ENCODE assay signal across 8 cellular contexts in genomic region chr10:92238586-92239098, GRCh38. TPM values are rescaled to one million over a fixed set of nuclear protein-coding genes. Genes with fewer than 3 reads are reported as not detected.
DNase-seq lines count a peak whose midpoint lies in the region; ATAC-seq, FAIRE-seq and TF ChIP-seq lines count a peak whose summit lies in the region.

No MANE protein-coding gene starts in this region.

- H3K27ac ChIP-seq in A549 = no peak overlapping the region
- peak overlapping the region; percentile 24 for H3K27ac ChIP-seq in hepatocyte
- peak overlapping the region; percentile 88 to 94 (median 89) for H3K27ac ChIP-seq in sigmoid colon

- H3K27me3 ChIP-seq in hepatocyte = no peaks in the 10 kb centered on the region
- no peaks in the 10 kb centered on the region for H3K27me3 ChIP-seq in sigmoid colon

- H4K20me1 ChIP-seq in hepatocyte (ENCODE audit: insufficient read depth, poor library complexity, severe bottlenecking) = no peaks in the 10 kb centered on the region

- no peak for ATAC-seq in A549
- no peak for ATAC-seq in GM18858 (IDR thresholded peaks at IDR 0.05; ENCODE audit: unreplicated experiment)

- H3K4me3 ChIP-seq in A549 (no peak overlapping the region), HFF-Myc (replicated peaks; ENCODE audit: low read depth, low read length) (0 out of 2 replicates have a peak overlapping the region, but pooled peaks have one; percentile 61), hepatocyte (peak overlapping the region; percentile 68), sigmoid colon (peak overlapping the region; percentile 72 to 82 (median 77))

- TF ChIP-seq RAD21 in A549 (conservative IDR thresholded peaks at IDR 0.05 in 1 of 2, IDR thresholded peaks at IDR 0.05 in 1 of 2) = no peak

- H3K36me3 ChIP-seq in hepatocyte (replicated peaks; ENCODE audit: insufficient read depth, low read depth) (no peaks in the 10 kb centered on the region), sigmoid colon (peaks cover 0 to 11% (median 0%) of the 10 kb centered on the region in 4 donors)

- WGBS in A549 (ENCODE audit: missing lambda C conversion rate) = 72% methylated on average over 8 of the region's 8 CpGs
- WGBS in hepatocyte (ENCODE audit: low lambda C conversion rate, missing lambda C conversion rate) = 57% methylated on average over 8 of the region's 8 CpGs
- 18 to 74% methylated on average over 8 of the region's 8 CpGs for WGBS in sigmoid colon, 2 donors

- POLR2A ChIA-PET in A549 (lab: Yijun Ruan, JAX) = no interaction called here

- no peak for TF ChIP-seq CTCF in A549 (IDR thresholded peaks at IDR 0.05)
- no peak for TF ChIP-seq CTCF in HFF-Myc (IDR thresholded peaks at IDR 0.05; ENCODE audit: low read depth, low read length, missing control alignments)
- TF ChIP-seq CTCF in hepatocyte (IDR thresholded peaks at IDR 0.05; ENCODE audit: poor library complexity) = no peak
- TF ChIP-seq CTCF in sigmoid colon (IDR thresholded peaks at IDR 0.05) = no peak

- peak overlapping the region; percentile 21 for H2AFZ ChIP-seq in hepatocyte

- no peak for FAIRE-seq in A549 (lab: Jason Lieb, UNC)

- TF ChIP-seq EP300 in A549 (IDR thresholded peaks at IDR 0.05) (no peak), sigmoid colon (IDR thresholded peaks at IDR 0.05) (no peak)

- H3K79me2 ChIP-seq in hepatocyte = peaks cover 42% of the 10 kb centered on the region

- H3K9me3 ChIP-seq in A549 = no peaks in the 10 kb centered on the region
- H3K9me3 ChIP-seq in hepatocyte (ENCODE audit: low read depth) = no peaks in the 10 kb centered on the region
- H3K9me3 ChIP-seq in sigmoid colon = no peaks in the 10 kb centered on the region

- peak in 1 of 2 experiments; percentile 9 for DNase-seq in A549 (ENCODE audit: low read depth in 1 of 2, low spot score in 1 of 2)
- no peak for DNase-seq in HFF-Myc (ENCODE audit: extremely low read depth, low read depth)
- peak; percentile 89 for DNase-seq in amniotic epithelial cell (ENCODE audit: low read depth)
- peak; percentile 63 for DNase-seq in hepatocyte (ENCODE audit: low spot score)
- DNase-seq in sigmoid colon = peak; percentile 82
- no peak for DNase-seq in foreskin melanocyte
- DNase-seq in stimulated activated CD4-positive, alpha-beta T cell treated with anti-CD3 and anti-CD28 coated beads, Interleukin-1b, Interleukin-23, amount 100 ng/mL, for 48 hours = no peak

- H3K4me2 ChIP-seq in A549 (peak overlapping the region; percentile 82), hepatocyte (peak overlapping the region; percentile 83)

- H3K4me1 ChIP-seq in A549 = peaks cover 21% of the 10 kb centered on the region
- peaks cover 9% of the 10 kb centered on the region for H3K4me1 ChIP-seq in hepatocyte (ENCODE audit: insufficient read depth)
- H3K4me1 ChIP-seq in sigmoid colon = peaks cover 0 to 52% (median 36%) of the 10 kb centered on the region in 4 donors

- intact Hi-C loops in sigmoid colon (cut with DNase I) = no loop called here

- H3K9me2 ChIP-seq in hepatocyte (replicated peaks; ENCODE audit: insufficient read depth) = no peaks in the 10 kb centered on the region

- CTCF ChIA-PET in A549 (lab: Yijun Ruan, JAX) = interaction anchor here (0.6 to 1.4 kb wide), 4 partner anchors 16 to 151 kb away, joined by 3 to 4 read pairs (median 4); no protein-coding TSS in a partner anchor

- TF ChIP-seq POLR2A in A549 (IDR thresholded peaks at IDR 0.05; ENCODE audit: low read length) (no peak), sigmoid colon (IDR thresholded peaks at IDR 0.05) (peak in 1 of 2 donors; percentile 20)

TF ChIP-seq in A549, 52 proteins besides CTCF, POLR2A, EP300 and RAD21:
- TF ChIP-seq CEBPB (IDR thresholded peaks at IDR 0.05) (peak; percentile 31 to 75; a peak in 3 of 4 replicates), SMC3 (IDR thresholded peaks at IDR 0.05) (no peak)
- TF ChIP-seq, protein P1, sequence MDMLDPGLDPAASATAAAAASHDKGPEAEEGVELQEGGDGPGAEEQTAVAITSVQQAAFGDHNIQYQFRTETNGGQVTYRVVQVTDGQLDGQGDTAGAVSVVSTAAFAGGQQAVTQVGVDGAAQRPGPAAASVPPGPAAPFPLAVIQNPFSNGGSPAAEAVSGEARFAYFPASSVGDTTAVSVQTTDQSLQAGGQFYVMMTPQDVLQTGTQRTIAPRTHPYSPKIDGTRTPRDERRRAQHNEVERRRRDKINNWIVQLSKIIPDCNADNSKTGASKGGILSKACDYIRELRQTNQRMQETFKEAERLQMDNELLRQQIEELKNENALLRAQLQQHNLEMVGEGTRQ (IDR thresholded peaks at IDR 0.05) = no peak

RNA-seq across cellular contexts. Expression of gene CPEB3, which starts 52.2 kb away (rescaled TPM):
- polyA plus RNA-seq in A549 (2011; rRNA removed) (0.37 and 0.49 TPM in 2 replicates), A549 (2017; fragmentation: RNase III; extraction: RNeasy Plus Mini Kit Qiagen cat#74134 plus additional on column Dnase treatment) (0.24 to 0.41 TPM (median 0.32 TPM) in 3 replicates), hepatocyte (3.8 and 4.0 TPM in 2 replicates), sigmoid colon (1 to 10 TPM; 1.6 to 2.3 (median 1.8) TPM)
- polyA plus RNA-seq in A549 (2012; cell fraction: cytosol; rRNA removed) = 0.13 and 0.26 TPM in 2 replicates
- 0.31 TPM in 2 replicates for polyA plus RNA-seq in A549 (2012; cell fraction: nucleus; rRNA removed)
- 0.50 and 0.78 TPM in 2 replicates for polyA minus RNA-seq in A549 (2011; rRNA and poly(A)+ RNA removed)
- total RNA-seq in hepatocyte (4.1 and 4.9 TPM in 2 replicates), sigmoid colon (1 to 10 TPM; 6.6 to 7.7 (median 7.3) TPM)

RNA-seq across cellular contexts. Expression of gene MARCHF5, which starts 52.3 kb away (rescaled TPM):
- 37.3 and 39.2 TPM in 2 replicates for polyA plus RNA-seq in A549 (2011; rRNA removed)
- 14.1 and 14.5 TPM in 2 replicates for polyA plus RNA-seq in A549 (2012; cell fraction: cytosol; rRNA removed)
- polyA plus RNA-seq in A549 (2012; cell fraction: nucleus; rRNA removed) = 5.1 and 7.3 TPM in 2 replicates
- polyA plus RNA-seq in A549 (2017; fragmentation: RNase III; extraction: RNeasy Plus Mini Kit Qiagen cat#74134 plus additional on column Dnase treatment) = 21.6 to 27.8 TPM (median 24.7 TPM) in 3 replicates
- 10.6 and 10.9 TPM in 2 replicates for polyA minus RNA-seq in A549 (2011; rRNA and poly(A)+ RNA removed)
- total RNA-seq in hepatocyte = 35.8 and 36.4 TPM in 2 replicates
- 62.2 and 62.5 TPM in 2 replicates for polyA plus RNA-seq in hepatocyte
- total RNA-seq in sigmoid colon = 10 to 100 TPM in 3 of 4 donors, 1 to 10 TPM in 1; 9.5 to 23.5 (median 16.7) TPM
- 10 to 100 TPM; 15.0 to 30.5 (median 19.0) TPM for polyA plus RNA-seq in sigmoid colon

Comparison
In these comparisons a context has a peak if more than half of its experiments do, and no peak if none do; other contexts are left out.
1. DNase-seq: peak in amniotic epithelial cell (single experiment), hepatocyte (single experiment) and sigmoid colon (single experiment); none in HFF-Myc (single experiment), foreskin melanocyte (single experiment) and stimulated activated CD4-positive, alpha-beta T cell treated with anti-CD3 and anti-CD28 coated beads, Interleukin-1b, Interleukin-23, amount 100 ng/mL, for 48 hours (single experiment).
2. H3K27ac ChIP-seq: peak in hepatocyte (single experiment) and sigmoid colon (4 of 4); none in A549 (0 of 2).